In genomic region chr1:78490861-78491310, GRCh38 we compare ENCODE assay signal across 8 cellular contexts. TPM values are rescaled to one million over a fixed set of nuclear protein-coding genes. Genes with fewer than 3 reads are reported as not detected.
DNase-seq lines count a peak whose midpoint lies in the region; ATAC-seq and TF ChIP-seq lines count a peak whose summit lies in the region.

TSS of gene PTGFR (plus strand) at chr1:78490974. CDS start at chr1:78492744, 1,770 bp downstream.

- no peak within 1 kb of the TSS for H2BK15ac ChIP-seq in neuronal stem cell (ENCODE audit: low read length)

- no peak within 1 kb of the TSS for H4K91ac ChIP-seq in neuronal stem cell (ENCODE audit: low read depth, low read length, poor library complexity)

- no peak for TF ChIP-seq CTCF in CD14-positive monocyte (IDR thresholded peaks at IDR 0.05)

- no peaks in the 10 kb centered on the region for H3K9me3 ChIP-seq in neuronal stem cell (replicated peaks in 1 of 2; ENCODE audit: control insufficient read depth in 2 of 2, insufficient read depth in 1 of 2, low read depth in 1 of 2, low read length in 2 of 2)

- H3K4ac ChIP-seq in neuronal stem cell (ENCODE audit: low read length), result no peak within 1 kb of the TSS

- H3K18ac ChIP-seq in neuronal stem cell (ENCODE audit: low read length), result peak within 1 kb of the TSS; percentile 41

- peaks cover 0 to 43% (median 24%) of the 10 kb centered on the region in 3 experiments for H3K27me3 ChIP-seq in neuronal stem cell (ENCODE audit: control insufficient read depth in 3 of 3, insufficient read depth in 3 of 3, low read depth in 1 of 3, low read length in 3 of 3)

- peak within 1 kb of the TSS; percentile 38 to 81 for H3K4me3 ChIP-seq in neuronal stem cell (ENCODE audit: low read length in 2 of 2)

- H2AK5ac ChIP-seq in neuronal stem cell (ENCODE audit: low read depth, low read length), result no peak within 1 kb of the TSS

- intact Hi-C loops in CD14-positive monocyte (cut with micrococcal nuclease), result no loop called here

- no peak within 1 kb of the TSS for H3K9ac ChIP-seq in neuronal stem cell (ENCODE audit: low read depth, low read length, poor library complexity)

- H3K27ac ChIP-seq in neuronal stem cell (replicated peaks; ENCODE audit: low read length), result no peak within 1 kb of the TSS

- H3K14ac ChIP-seq in neuronal stem cell (ENCODE audit: low read length), result peak within 1 kb of the TSS; percentile 44

- no peak for ATAC-seq in HG03108 (IDR thresholded peaks at IDR 0.05; ENCODE audit: unreplicated experiment)

- H2BK12ac ChIP-seq in neuronal stem cell (ENCODE audit: low read length), result no peak within 1 kb of the TSS

- DNase-seq in CD14-positive monocyte (ENCODE audit: low spot score) (no peak), NCI-H460 (ENCODE audit: extremely low read depth, low read depth) (peak; percentile 0), fibroblast of gingiva (ENCODE audit: low read depth) (peak; percentile 73), neuronal stem cell (ENCODE audit: low spot score) (peak; percentile 38), cerebellar cortex (ENCODE audit: low spot score) (no peak)
- no peak for DNase-seq in stimulated activated naive CD4-positive, alpha-beta T cell treated with Interleukin-2 at 50 U/mL for 16 hours (lab: John Stamatoyannopoulos, UW)
- DNase-seq in activated T-cell treated with anti-CD3 and anti-CD28 coated beads, Interleukin-2, amount 50 U/mL, for 1 hour, result no peak

- no peak within 1 kb of the TSS for H3K23ac ChIP-seq in neuronal stem cell (ENCODE audit: low read depth, low read length, poor library complexity)

- peaks cover 30 to 37% (median 34%) of the 10 kb centered on the region in 3 donors for H3K27me3 Mint-ChIP-seq in CD14-positive monocyte (ENCODE audit: low read depth in 3 of 3)

- H3K9me3 Mint-ChIP-seq in CD14-positive monocyte, result peaks cover 2 to 17% (median 9%) of the 10 kb centered on the region in 7 donors

- H2BK5ac ChIP-seq in neuronal stem cell (ENCODE audit: low read length), result peak within 1 kb of the TSS; percentile 6

- peak within 1 kb of the TSS; percentile 90 for H2AFZ ChIP-seq in neuronal stem cell (ENCODE audit: low read length)

- H3K4me2 ChIP-seq in neuronal stem cell (ENCODE audit: insufficient read depth, low read length, poor library complexity, severe bottlenecking), result peak within 1 kb of the TSS; percentile 94

- peaks cover 14% of the 10 kb centered on the region for H3K4me1 Mint-ChIP-seq in CD14-positive monocyte

- H3K4me1 ChIP-seq in neuronal stem cell (ENCODE audit: control insufficient read depth in 2 of 2, insufficient read depth in 1 of 2, low read depth in 1 of 2, low read length in 2 of 2), result peaks cover 2 to 9% of the 10 kb centered on the region in 2 donors

- H3K36me3 ChIP-seq in neuronal stem cell (replicated peaks in 1 of 2; ENCODE audit: control insufficient read depth in 2 of 2, insufficient read depth in 2 of 2, low read length in 2 of 2), result no peaks in the 10 kb centered on the region

- peak within 1 kb of the TSS; percentile 76 to 95 for H3K4me3 Mint-ChIP-seq in CD14-positive monocyte

- no peak within 1 kb of the TSS for H2BK120ac ChIP-seq in neuronal stem cell (ENCODE audit: low read depth, low read length)

- no peaks in the 10 kb centered on the region for H3K36me3 Mint-ChIP-seq in CD14-positive monocyte

- no peaks in the 10 kb centered on the region for H3K79me1 ChIP-seq in neuronal stem cell (ENCODE audit: low read depth, low read length)

- peak within 1 kb of the TSS in 4 of 7 donors; percentile 27 to 64 (median 47) for H3K27ac Mint-ChIP-seq in CD14-positive monocyte

- no peak within 1 kb of the TSS for H4K8ac ChIP-seq in neuronal stem cell (ENCODE audit: low read depth, low read length)

- WGBS in neuronal stem cell (ENCODE audit: extremely low coverage in 2 of 2, insufficient read length in 2 of 2, insufficient replicate concordance in 1 of 2), 2 donors, result no CpG with 5 or more reads among the region's 39 CpGs

RNA-seq across cellular contexts. Expression of gene PTGFR, which starts in this region (rescaled TPM):
- under 1 TPM in 1 of 2 donors, not detected in 1; 0.88 TPM for polyA plus RNA-seq in CD14-positive monocyte
- total RNA-seq in NCI-H460 (2014; rRNA removed; shearing (Covaris generic)), result 0.12 and 0.17 TPM in 2 replicates
- not detected in 2 replicates for polyA plus RNA-seq in NCI-H460 (2014; cell fraction: nucleus; rRNA removed)
- 0.01 TPM for polyA plus RNA-seq in neuronal stem cell (2013, experiment 1 of 2)
- polyA plus RNA-seq in neuronal stem cell (2013, experiment 2 of 2), result 0.04 TPM

Comparison
In these comparisons a context has a peak if more than half of its experiments do, and no peak if none do; other contexts are left out.
1. Peak in DNase-seq in NCI-H460; RNA of the gene not detected or under 1 TPM.
2. DNase-seq: peak in fibroblast of gingiva (single experiment) and neuronal stem cell (single experiment); none in CD14-positive monocyte (single experiment), cerebellar cortex (single experiment), stimulated activated naive CD4-positive, alpha-beta T cell treated with Interleukin-2 at 50 U/mL for 16 hours (single experiment) and activated T-cell treated with anti-CD3 and anti-CD28 coated beads, Interleukin-2, amount 50 U/mL, for 1 hour (single experiment).